In genomic region chr17:36415283-36415941, GRCh38 we compare ENCODE assay signal across 9 cellular contexts. TPM values are rescaled to one million over a fixed set of nuclear protein-coding genes. Genes with fewer than 3 reads are reported as not detected.
"Had no signal": no experiment of that assay in that cellular context is flagged by ENCODE, and none has a peak within 500 bp of the region (broad histone marks: within the 10 kb centered on the region; RNA-seq: fewer than 3 reads in every experiment).

No MANE protein-coding gene starts in this region.

RNA-seq across cellular contexts. Expression of gene TBC1D3H, which starts 27.2 kb away (rescaled TPM):
- total RNA-seq: OCI-LY7, PC-3, PC-9, Peyer's patch, RPMI7951, SJCRH30, SJSA1, SK-MEL-5 had no signal
- polyA plus RNA-seq: SK-N-SH had no signal
